In the genomic region with DNA sequence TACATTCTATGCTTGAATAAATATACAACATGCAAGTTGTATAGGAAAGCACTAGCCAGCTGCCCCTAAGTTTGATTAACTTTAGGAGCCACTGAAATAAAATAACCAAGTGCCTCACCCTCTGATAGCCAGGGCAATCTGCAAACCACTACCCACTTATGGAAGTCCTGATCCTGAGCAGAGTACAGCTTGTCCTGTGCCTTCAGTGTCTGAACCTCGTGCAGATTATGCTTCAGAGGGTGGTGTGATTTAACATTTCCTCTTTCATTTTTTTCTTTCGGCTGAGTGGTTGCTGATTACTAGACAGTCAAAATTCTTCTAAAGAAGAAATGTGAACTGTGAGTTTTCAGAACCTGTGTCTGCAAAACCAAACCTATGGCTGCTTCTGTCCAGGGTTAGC, we compare ENCODE assay signal across 1 cellular context.
TF ChIP-seq lines count a peak whose summit lies in the region.

No MANE protein-coding gene starts in this region.

TF ChIP-seq in WTC11, 78 proteins besides CTCF, POLR2A, EP300 and RAD21 (continued from another document):
- TF ChIP-seq, protein P1, sequence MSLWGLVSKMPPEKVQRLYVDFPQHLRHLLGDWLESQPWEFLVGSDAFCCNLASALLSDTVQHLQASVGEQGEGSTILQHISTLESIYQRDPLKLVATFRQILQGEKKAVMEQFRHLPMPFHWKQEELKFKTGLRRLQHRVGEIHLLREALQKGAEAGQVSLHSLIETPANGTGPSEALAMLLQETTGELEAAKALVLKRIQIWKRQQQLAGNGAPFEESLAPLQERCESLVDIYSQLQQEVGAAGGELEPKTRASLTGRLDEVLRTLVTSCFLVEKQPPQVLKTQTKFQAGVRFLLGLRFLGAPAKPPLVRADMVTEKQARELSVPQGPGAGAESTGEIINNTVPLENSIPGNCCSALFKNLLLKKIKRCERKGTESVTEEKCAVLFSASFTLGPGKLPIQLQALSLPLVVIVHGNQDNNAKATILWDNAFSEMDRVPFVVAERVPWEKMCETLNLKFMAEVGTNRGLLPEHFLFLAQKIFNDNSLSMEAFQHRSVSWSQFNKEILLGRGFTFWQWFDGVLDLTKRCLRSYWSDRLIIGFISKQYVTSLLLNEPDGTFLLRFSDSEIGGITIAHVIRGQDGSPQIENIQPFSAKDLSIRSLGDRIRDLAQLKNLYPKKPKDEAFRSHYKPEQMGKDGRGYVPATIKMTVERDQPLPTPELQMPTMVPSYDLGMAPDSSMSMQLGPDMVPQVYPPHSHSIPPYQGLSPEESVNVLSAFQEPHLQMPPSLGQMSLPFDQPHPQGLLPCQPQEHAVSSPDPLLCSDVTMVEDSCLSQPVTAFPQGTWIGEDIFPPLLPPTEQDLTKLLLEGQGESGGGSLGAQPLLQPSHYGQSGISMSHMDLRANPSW (CRISPR knock-in tag; conservative IDR thresholded peaks at IDR 0.05; ENCODE audit: low read depth): no peak
- TF ChIP-seq FOXJ3 (CRISPR knock-in tag; IDR thresholded peaks at IDR 0.05; ENCODE audit: borderline replicate concordance): no peak
- TF ChIP-seq JAZF1 (CRISPR knock-in tag; IDR thresholded peaks at IDR 0.05): no peak
- TF ChIP-seq FOXK1 (CRISPR knock-in tag; IDR thresholded peaks at IDR 0.05): no peak
